Comparison of ENCODE assay signal across 1 cellular context in genomic region chr19:944171-944567, GRCh38.
TF ChIP-seq lines count a peak whose summit lies in the region.

No MANE protein-coding gene starts in this region.

TF ChIP-seq in K562, 482 proteins besides CTCF, POLR2A, EP300 and RAD21 (continues in another document):
- TF ChIP-seq TBL1XR1 (IDR thresholded peaks at IDR 0.05; ENCODE audit: low read length in 2 of 2), result peak; percentile 98 to 99
- peak; percentile 84 for TF ChIP-seq CTBP1 (IDR thresholded peaks at IDR 0.05; ENCODE audit: borderline replicate concordance)
- TF ChIP-seq FOXP4 (CRISPR knock-in tag; IDR thresholded peaks at IDR 0.05; ENCODE audit: borderline replicate concordance), result 0 out of 2 replicates have a peak, but pooled peaks have one; percentile 30
- peak in 1 of 2 experiments; percentile 40; a peak in 1 of 4 replicates for TF ChIP-seq ETV6 (IDR thresholded peaks at IDR 0.05; ENCODE audit: borderline replicate concordance in 1 of 2, low read depth in 2 of 2, low read length in 1 of 2)
- no peak for TF ChIP-seq ETV6 (CRISPR knock-in tag; IDR thresholded peaks at IDR 0.05; ENCODE audit: borderline replicate concordance)
- 0 out of 4 replicates have a peak, but pooled peaks of 1 of the 2 experiments have one; percentile 38 for TF ChIP-seq UBTF (IDR thresholded peaks at IDR 0.05; ENCODE audit: borderline replicate concordance in 1 of 2, low read depth in 2 of 2, low read length in 2 of 2)
- peak; percentile 95 for TF ChIP-seq VEZF1 (CRISPR knock-in tag; IDR thresholded peaks at IDR 0.05)
- peak; percentile 19 for TF ChIP-seq TAF1 (IDR thresholded peaks at IDR 0.05; ENCODE audit: control insufficient read depth, extremely low read depth, insufficient read depth, low read length, severe bottlenecking)
- 0 out of 2 replicates have a peak, but pooled peaks have one; percentile 16 for TF ChIP-seq ZNF197 (CRISPR knock-in tag; IDR thresholded peaks at IDR 0.05; ENCODE audit: low read depth)
- TF ChIP-seq ELF1 (tag; IDR thresholded peaks at IDR 0.05), result no peak
- peak; percentile 27; the same call in 1 of the 2 replicates for TF ChIP-seq MITF (IDR thresholded peaks at IDR 0.05)
- peak; percentile 76 for TF ChIP-seq ATF7 (IDR thresholded peaks at IDR 0.05)
- TF ChIP-seq RBFOX2 (IDR thresholded peaks at IDR 0.05; ENCODE audit: low read depth, low read length), result peak; percentile 59; the same call in 1 of the 2 replicates
- peak; percentile 100 for TF ChIP-seq NCOR1 (IDR thresholded peaks at IDR 0.05)
- no peak for TF ChIP-seq MIER1 (IDR thresholded peaks at IDR 0.05; ENCODE audit: low read depth)
- TF ChIP-seq YY1 (IDR thresholded peaks at IDR 0.05; ENCODE audit: borderline replicate concordance in 1 of 3, control insufficient read depth in 1 of 3, extremely low read depth in 1 of 3, insufficient read depth in 3 of 3, insufficient read length in 1 of 3, insufficient replicate concordance in 2 of 3, low read depth in 1 of 3, low read length in 2 of 3), result peak in 1 of 3 experiments; percentile 35
- TF ChIP-seq MLLT1 (IDR thresholded peaks at IDR 0.05), result peak in 1 of 2 experiments; percentile 63; a peak in 1 of 4 replicates
- no peak for TF ChIP-seq ZNF134 (CRISPR knock-in tag; conservative IDR thresholded peaks at IDR 0.05)
- peak; percentile 73 for TF ChIP-seq ZBTB12 (CRISPR knock-in tag; IDR thresholded peaks at IDR 0.05)
- TF ChIP-seq SETDB1 (IDR thresholded peaks at IDR 0.05; ENCODE audit: low read length), result no peak
- TF ChIP-seq ADNP (tag; IDR thresholded peaks at IDR 0.05), result no peak; the same call in 1 of the 2 replicates
- TF ChIP-seq DNMT1 (IDR thresholded peaks at IDR 0.05), result no peak
- TF ChIP-seq ZNF282 (CRISPR knock-in tag; IDR thresholded peaks at IDR 0.05), result no peak
- TF ChIP-seq PHF20 (IDR thresholded peaks at IDR 0.05; ENCODE audit: partially characterized antibody), result peak; percentile 44
- peak; percentile 62; the same call in 1 of the 2 replicates for TF ChIP-seq ZNF395 (CRISPR knock-in tag; IDR thresholded peaks at IDR 0.05)
- peak; percentile 64 for TF ChIP-seq SMARCB1 (IDR thresholded peaks at IDR 0.05; ENCODE audit: insufficient read length, low read depth)
- TF ChIP-seq RBBP5 (IDR thresholded peaks at IDR 0.05; ENCODE audit: borderline replicate concordance, insufficient read depth, low read length, poor library complexity, severe bottlenecking), result peak; percentile 56
- no peak; the same call in 1 of the 2 replicates for TF ChIP-seq FOSL1 (tag; conservative IDR thresholded peaks at IDR 0.05)
- no peak for TF ChIP-seq SPI1 (IDR thresholded peaks at IDR 0.05; ENCODE audit: borderline replicate concordance, low read depth, low read length)
- TF ChIP-seq HDAC8 (tag; IDR thresholded peaks at IDR 0.05), result no peak
- peak; percentile 28; the same call in 1 of the 2 replicates for TF ChIP-seq SUPT5H (IDR thresholded peaks at IDR 0.05)
- peak; percentile 8 for TF ChIP-seq ZFP36 (IDR thresholded peaks at IDR 0.05; ENCODE audit: low read depth, low read length, partially characterized antibody)
- no peak for TF ChIP-seq RERE (CRISPR knock-in tag; IDR thresholded peaks at IDR 0.05; ENCODE audit: borderline replicate concordance)
- 0 out of 2 replicates have a peak, but pooled peaks have one; percentile 27 for TF ChIP-seq ZNF274 (IDR thresholded peaks at IDR 0.05; ENCODE audit: borderline replicate concordance, low read depth, low read length)
- no peak for TF ChIP-seq ZNF655 (CRISPR knock-in tag; IDR thresholded peaks at IDR 0.05)
- TF ChIP-seq NONO (IDR thresholded peaks at IDR 0.05; ENCODE audit: low read depth in 2 of 2, low read length in 1 of 2), result peak in 1 of 2 experiments; percentile 83; a peak in 2 of 4 replicates
- peak; percentile 24 to 56 for TF ChIP-seq E2F6 (IDR thresholded peaks at IDR 0.05; ENCODE audit: borderline replicate concordance in 1 of 2, extremely low read depth in 1 of 2, insufficient read depth in 1 of 2, insufficient read length in 1 of 2, low read depth in 1 of 2, low read length in 1 of 2, poor library complexity in 1 of 2, severe bottlenecking in 1 of 2)
